ENCODE assay signal across 10 cellular contexts in the genomic region with DNA sequence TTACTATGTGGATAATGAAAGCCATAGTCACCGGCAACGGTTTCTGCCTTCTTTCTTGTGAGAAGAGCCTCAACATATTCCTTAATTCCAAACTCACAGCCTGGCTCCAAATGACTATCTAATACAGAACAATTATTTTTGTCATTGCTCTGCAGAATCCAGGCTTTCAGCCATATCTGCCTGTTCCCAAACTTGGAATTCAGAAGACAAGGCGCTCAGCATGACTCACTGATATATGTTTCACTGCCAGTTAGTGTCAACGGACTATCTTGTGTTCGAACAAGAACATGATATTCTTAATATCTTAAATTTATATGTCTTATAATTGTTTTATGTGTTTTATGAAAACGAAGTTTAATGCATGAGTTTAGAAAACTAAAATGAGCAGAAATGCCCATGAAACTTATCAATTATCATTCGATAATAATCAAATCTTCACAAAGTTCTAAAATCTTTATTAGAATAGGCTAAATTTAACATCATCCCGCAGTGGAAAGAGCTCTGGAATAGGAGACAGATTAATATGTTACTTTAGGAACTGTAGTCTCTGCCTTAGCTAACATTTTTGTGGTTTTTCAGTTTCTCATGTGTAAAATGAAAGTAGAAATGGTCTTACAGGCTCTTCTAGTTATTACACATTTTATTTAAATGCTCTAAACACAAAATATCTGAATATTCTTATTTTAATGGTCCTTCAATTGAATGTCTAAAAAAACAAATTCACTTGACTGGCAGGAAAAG.
DNase-seq lines count a peak whose midpoint lies in the region; ATAC-seq and TF ChIP-seq lines count a peak whose summit lies in the region.
"Had no signal": no experiment of that assay in that cellular context is flagged by ENCODE, and none has a peak within 500 bp of the region (broad histone marks: within the 10 kb centered on the region; RNA-seq: fewer than 3 reads in every experiment).

No MANE protein-coding gene starts in this region.

- no peaks in the 10 kb centered on the region for H3K36me3 Mint-ChIP-seq in stimulated activated naive B cell treated with anti-CD40 and anti-IgM and Interleukin-4, amounts not matched to agents 10 μg/mL and 1 μg/mL and 100 μg/mL, for 72 hours

- no peak overlapping the region for H3K27ac Mint-ChIP-seq in stimulated activated naive B cell treated with anti-CD40 and anti-IgM and Interleukin-4, amounts not matched to agents 10 μg/mL and 1 μg/mL and 100 μg/mL, for 72 hours

- intact Hi-C loops in mammary epithelial cell (cut with micrococcal nuclease), result no loop called here

- H4K20me1 ChIP-seq in mammary epithelial cell (ENCODE audit: insufficient read depth, low read length), result no peaks in the 10 kb centered on the region

- H3K9me3 Mint-ChIP-seq in stimulated activated naive B cell treated with anti-CD40 and anti-IgM and Interleukin-4, amounts not matched to agents 10 μg/mL and 1 μg/mL and 100 μg/mL, for 72 hours, result no peaks in the 10 kb centered on the region

- WGBS in mammary epithelial cell (ENCODE audit: low coverage, missing lambda C conversion rate), result 52% methylated on average over 8 of the region's 8 CpGs

- no peaks in the 10 kb centered on the region for H3K9me3 ChIP-seq in mammary epithelial cell (replicated peaks; ENCODE audit: insufficient read depth, low read length)
- H3K9me3 ChIP-seq: Peyer's patch had no signal

- H3K27me3 ChIP-seq in ACC112 (ENCODE audit: insufficient read depth, low read length) (no peaks in the 10 kb centered on the region), mammary epithelial cell (ENCODE audit: insufficient read depth, low read length) (no peaks in the 10 kb centered on the region)
- H3K27me3 ChIP-seq: Peyer's patch had no signal

- peak overlapping the region; percentile 18 for H3K4me2 ChIP-seq in mammary epithelial cell (ENCODE audit: insufficient read depth, low read depth, low read length)

- CTCF ChIA-PET in mammary epithelial cell (lab: Charles Lee; ENCODE audit: low non-redundant PET), result no interaction called here

- H3K4me1 ChIP-seq in ACC112 (ENCODE audit: control insufficient read depth, insufficient read depth, low read length, unreplicated experiment), result peaks cover 21% of the 10 kb centered on the region
- H3K4me1 ChIP-seq in mammary epithelial cell (ENCODE audit: insufficient read depth, low read length), result peaks cover 6% of the 10 kb centered on the region
- H3K4me1 ChIP-seq: parathyroid adenoma had no signal

- DNase-seq in mammary epithelial cell (no peak), DMS153 treated with DMSO at 0.1 percent for 48 hours (lab: John Stamatoyannopoulos, UW; ENCODE audit: unreplicated experiment) (no peak), NCI-H187 treated with DMSO at 0.1 percent for 48 hours (lab: John Stamatoyannopoulos, UW) (no peak)
- DNase-seq in stimulated activated CD4-positive, alpha-beta T cell treated with anti-CD3 and anti-CD28 coated beads, Interleukin-15, amount 100 ng/mL, for 24 hours, result no peak
- no peak for DNase-seq in stimulated activated naive B cell treated with anti-CD40 and anti-IgM and Interleukin-4, amounts not matched to agents 10 μg/mL and 1 μg/mL and 100 μg/mL, for 72 hours
- DNase-seq: Peyer's patch had no signal

- H3K27me3 Mint-ChIP-seq in stimulated activated naive B cell treated with anti-CD40 and anti-IgM and Interleukin-4, amounts not matched to agents 10 μg/mL and 1 μg/mL and 100 μg/mL, for 72 hours, result no peaks in the 10 kb centered on the region

- in situ Hi-C loops in mammary epithelial cell (cut with MboI; ENCODE audit: low sequenced_read_pairs in 2 of 2), result no loop called here

- no peak overlapping the region for H3K4me3 Mint-ChIP-seq in stimulated activated naive B cell treated with anti-CD40 and anti-IgM and Interleukin-4, amounts not matched to agents 10 μg/mL and 1 μg/mL and 100 μg/mL, for 72 hours

- dilution Hi-C loops in mammary epithelial cell (cut with HindIII; ENCODE audit: low sequenced_read_pairs), result no loop called here

- H3K36me3 ChIP-seq in ACC112 (ENCODE audit: insufficient read depth, low read length), result no peaks in the 10 kb centered on the region
- no peaks in the 10 kb centered on the region for H3K36me3 ChIP-seq in mammary epithelial cell (ENCODE audit: insufficient read depth, low read length)
- H3K36me3 ChIP-seq: Peyer's patch had no signal

- peak overlapping the region; percentile 93 for H3K27ac ChIP-seq in ACC112 (ENCODE audit: low read depth, low read length)
- H3K27ac ChIP-seq in mammary epithelial cell (ENCODE audit: insufficient read depth, low read depth, low read length), result no peak overlapping the region
- H3K27ac ChIP-seq: parathyroid adenoma, Peyer's patch had no signal

- no peak overlapping the region for H3K9ac ChIP-seq in mammary epithelial cell (ENCODE audit: insufficient read depth, low read length)
- H3K9ac ChIP-seq: parathyroid adenoma had no signal

- H3K4me3 ChIP-seq in ACC112 (ENCODE audit: low read depth, low read length) (peak overlapping the region; percentile 66), mammary epithelial cell (replicated peaks in 1 of 3; ENCODE audit: insufficient read depth in 1 of 3, low read depth in 2 of 3, low read length in 3 of 3) (peak overlapping the region in 2 of 3 experiments; percentile 2 to 20)
- H3K4me3 ChIP-seq: Peyer's patch had no signal

- BruUV-seq in mammary epithelial cell (replicated peaks; lab: Mats Ljungman, UMichigan), result no TSS peak

- no peak for TF ChIP-seq CTCF in mammary epithelial cell (conservative IDR thresholded peaks at IDR 0.05 in 1 of 2, IDR thresholded peaks at IDR 0.05 in 1 of 2; ENCODE audit: extremely low read depth in 1 of 2, insufficient read depth in 1 of 2, low read depth in 1 of 2, low read length in 2 of 2)

- H2AFZ ChIP-seq in ACC112 (ENCODE audit: low read length, unreplicated experiment) (peak overlapping the region; percentile 64), mammary epithelial cell (ENCODE audit: low read depth, low read length) (no peak overlapping the region)
- H2AFZ ChIP-seq: parathyroid adenoma had no signal

- ATAC-seq in GM19395 (IDR thresholded peaks at IDR 0.05; ENCODE audit: unreplicated experiment) (peak; percentile 88), HG03139 (IDR thresholded peaks at IDR 0.05; ENCODE audit: unreplicated experiment) (peak; percentile 82)
- no peak for ATAC-seq in stimulated activated naive B cell treated with anti-CD40 and anti-IgM and Interleukin-4, amounts not matched to agents 10 μg/mL and 1 μg/mL and 100 μg/mL, for 72 hours (replicated peaks)

- no peaks in the 10 kb centered on the region for H3K79me2 ChIP-seq in ACC112 (ENCODE audit: control insufficient read depth, insufficient read depth, low read length, unreplicated experiment)
- no peaks in the 10 kb centered on the region for H3K79me2 ChIP-seq in mammary epithelial cell (ENCODE audit: insufficient read depth, low read length)
- H3K79me2 ChIP-seq: parathyroid adenoma had no signal

- H3K4me1 Mint-ChIP-seq in stimulated activated naive B cell treated with anti-CD40 and anti-IgM and Interleukin-4, amounts not matched to agents 10 μg/mL and 1 μg/mL and 100 μg/mL, for 72 hours, result peaks cover 0 to 3% of the 10 kb centered on the region in 2 donors

Comparison
In these comparisons a context has a peak if more than half of its experiments do, and no peak if none do; other contexts are left out.
1. ATAC-seq: peak in GM19395 (single experiment) and HG03139 (single experiment); none in stimulated activated naive B cell treated with anti-CD40 and anti-IgM and Interleukin-4, amounts not matched to agents 10 μg/mL and 1 μg/mL and 100 μg/mL, for 72 hours (0 of 2).